In genomic region chr19:31834070-31834469, GRCh38 we compare ENCODE assay signal across 7 cellular contexts.
"Had no signal": no experiment of that assay in that cellular context is flagged by ENCODE, and none has a peak within 500 bp of the region (broad histone marks: within the 10 kb centered on the region; RNA-seq: fewer than 3 reads in every experiment).

No MANE protein-coding gene starts in this region.

- H3K4me3 ChIP-seq: GM12878 had no signal

- DNase-seq: GDM1, GF-D8 had no signal

- FAIRE-seq: G401.6, GM12878, GM12891, GM12892, GM19239 had no signal
